Comparison of ENCODE assay signal across 11 cellular contexts in genomic region chr13:51542358-51542972, GRCh38. TPM values are rescaled to one million over a fixed set of nuclear protein-coding genes. Genes with fewer than 3 reads are reported as not detected.
A peak's percentile ranks its signal among the peaks of the same experiment; 100 is the strongest.
DNase-seq lines count a peak whose midpoint lies in the region; ATAC-seq, FAIRE-seq and TF ChIP-seq lines count a peak whose summit lies in the region.
"Had no signal": no experiment of that assay in that cellular context is flagged by ENCODE, and none has a peak within 500 bp of the region (broad histone marks: within the 10 kb centered on the region; RNA-seq: fewer than 3 reads in every experiment).

No MANE protein-coding gene starts in this region.

- FAIRE-seq in RCC 7860 (lab: Jason Lieb, UNC): peak; percentile 81

- H3K4me3 ChIP-seq in PC-9: no peak overlapping the region

- no peaks in the 10 kb centered on the region for H3K9me2 ChIP-seq in PC-9 (ENCODE audit: insufficient read depth)

- H3K4me1 ChIP-seq in PC-9 (replicated peaks; ENCODE audit: insufficient read depth): no peaks in the 10 kb centered on the region; the same call in 1 of the 2 replicates

- no peaks in the 10 kb centered on the region for H3K27me3 ChIP-seq in PC-9 (ENCODE audit: insufficient read depth, low read depth)

- BruUV-seq in PC-9 (replicated peaks; lab: Mats Ljungman, UMichigan): no TSS peak

- DNase-seq in Caki2 (ENCODE audit: low read depth): peak; percentile 44
- peak; percentile 30 for DNase-seq in RCC 7860 (ENCODE audit: low spot score)
- DNase-seq in fibroblast of gingiva (ENCODE audit: low read depth): peak; percentile 15
- DNase-seq in omental fat pad (ENCODE audit: low spot score): no peak
- DNase-seq in DMS53 (lab: John Stamatoyannopoulos, UW): no peak
- DNase-seq in PC-9: no peak
- DNase-seq: foreskin melanocyte had no signal

- no peaks in the 10 kb centered on the region for H3F3A ChIP-seq in PC-9 (ENCODE audit: insufficient read depth, low read depth)

- intact Hi-C loops in PC-9 (cut with micrococcal nuclease; ENCODE audit: unreplicated experiment): no loop called here

- no peak overlapping the region for H2AFZ ChIP-seq in PC-9

- H3K27ac ChIP-seq in PC-9: no peak overlapping the region

- H4K20me1 ChIP-seq in PC-9 (ENCODE audit: insufficient read depth): no peaks in the 10 kb centered on the region

- POLR2A ChIA-PET in PC-9 (lab: Charles Lee; ENCODE audit: unreplicated experiment): interaction anchor here (0.7 kb wide), 1 partner anchor 68 kb away, joined by 3 read pairs; no protein-coding TSS in a partner anchor

- H3K36me3 ChIP-seq in PC-9 (ENCODE audit: low read depth): no peaks in the 10 kb centered on the region

- ATAC-seq in omental fat pad (ENCODE audit: low FRiP score) (peak; percentile 90), GM21737 (IDR thresholded peaks at IDR 0.05; ENCODE audit: unreplicated experiment) (no peak), GM21367 (IDR thresholded peaks at IDR 0.05; ENCODE audit: unreplicated experiment) (no peak)
- ATAC-seq: activated CD4-positive, CD25-positive, alpha-beta regulatory T cell treated with anti-CD3 and anti-CD28 coated beads, Interleukin-2, amount 50 U/mL, for 24 hours; activated T-helper 17 cell treated with anti-CD3 and anti-CD28 coated beads, Interleukin-2, amount 50 U/mL, for 72 hours had no signal

- no peak overlapping the region for H3K4me2 ChIP-seq in PC-9

- CTCF ChIA-PET in PC-9 (lab: Charles Lee): interaction anchor here (0.6 kb wide), 1 partner anchor 9 kb away, joined by 3 read pairs; no protein-coding TSS in a partner anchor

- no peaks in the 10 kb centered on the region for H3K9me3 ChIP-seq in PC-9 (ENCODE audit: insufficient read depth, low read depth)

- H3K79me2 ChIP-seq in PC-9 (ENCODE audit: low read depth): no peaks in the 10 kb centered on the region

- TF ChIP-seq CTCF in omental fat pad (IDR thresholded peaks at IDR 0.05): no peak
- TF ChIP-seq CTCF in PC-9 (conservative IDR thresholded peaks at IDR 0.05): no peak

- in situ Hi-C loops in Caki2 (cut with HindIII; ENCODE audit: low pct_unique_long_range_greater_than_20kb, low sequenced_read_pairs): no loop called here

RNA-seq across cellular contexts. Expression of gene WDFY2, which starts 41.8 kb away (rescaled TPM):
- 0.70 and 1.2 TPM in 2 replicates for total RNA-seq in Caki2 (2014; rRNA removed; shearing (Covaris generic); ENCODE audit: low replicate concordance)
- 10 to 100 TPM; 13.3 to 26.6 (median 15.8) TPM for total RNA-seq in omental fat pad
- 14.1 and 14.3 TPM in 2 replicates for total RNA-seq in PC-9 (2021)

Comparison
In these comparisons a context has a peak if more than half of its experiments do, and no peak if none do; other contexts are left out.
1. DNase-seq: peak in Caki2 (single experiment), RCC 7860 (single experiment) and fibroblast of gingiva (single experiment); none in omental fat pad (single experiment), DMS53 (single experiment) and PC-9 (0 of 2).